9 cellular contexts compared by ENCODE assay signal in genomic region chr1:54542962-54543539, GRCh38. TPM values are rescaled to one million over a fixed set of nuclear protein-coding genes. Genes with fewer than 3 reads are reported as not detected.
DNase-seq lines count a peak whose midpoint lies in the region; ATAC-seq and TF ChIP-seq lines count a peak whose summit lies in the region.
"Had no signal": no experiment of that assay in that cellular context is flagged by ENCODE, and none has a peak within 500 bp of the region (broad histone marks: within the 10 kb centered on the region; RNA-seq: fewer than 3 reads in every experiment).

No MANE protein-coding gene starts in this region.

- ATAC-seq in HG02973 (IDR thresholded peaks at IDR 0.05; ENCODE audit: unreplicated experiment) (no peak), HG02588 (IDR thresholded peaks at IDR 0.05; ENCODE audit: unreplicated experiment) (no peak)

- no peak overlapping the region for H3K27ac Mint-ChIP-seq in activated naive CD4-positive, alpha-beta T cell treated with anti-CD3 and anti-CD28 coated beads, Interleukin-2, amount 10 ng/mL, durations not matched to agents 7 days and 5 days
- no peak overlapping the region for H3K27ac Mint-ChIP-seq in activated naive CD8-positive, alpha-beta T cell treated with anti-CD3 and anti-CD28 coated beads for 36 hours
- peak overlapping the region; percentile 73 for H3K27ac Mint-ChIP-seq in type B pancreatic cell

- no peak for DNase-seq in activated naive CD4-positive, alpha-beta T cell treated with anti-CD3 and anti-CD28 coated beads, Interleukin-2, amount 10 ng/mL, durations not matched to agents 7 days and 5 days
- DNase-seq in activated naive CD4-positive, alpha-beta T cell treated with anti-CD3 and anti-CD28 coated beads, Interleukin-2, amount 50 U/mL, for 16 hours, result no peak
- DNase-seq in activated naive CD8-positive, alpha-beta T cell treated with anti-CD3 and anti-CD28 coated beads for 36 hours, result no peak
- DNase-seq in iris pigment epithelial cell (ENCODE audit: low read depth), result peak; percentile 31
- no peak for DNase-seq in type B pancreatic cell (ENCODE audit: extremely low spot score, unreplicated experiment)
- no peak for DNase-seq in posterior cingulate gyrus
- DNase-seq: gastrocnemius medialis had no signal

- no peaks in the 10 kb centered on the region for H3K9me3 Mint-ChIP-seq in activated naive CD4-positive, alpha-beta T cell treated with anti-CD3 and anti-CD28 coated beads, Interleukin-2, amount 10 ng/mL, durations not matched to agents 7 days and 5 days
- no peaks in the 10 kb centered on the region for H3K9me3 Mint-ChIP-seq in activated naive CD8-positive, alpha-beta T cell treated with anti-CD3 and anti-CD28 coated beads for 36 hours
- H3K9me3 Mint-ChIP-seq in type B pancreatic cell, result no peaks in the 10 kb centered on the region

- CTCF ChIA-PET in activated naive CD4-positive, alpha-beta T cell treated with anti-CD3 and anti-CD28 coated beads, Interleukin-2, amount 10 ng/mL, durations not matched to agents 7 days and 5 days (lab: Charles Lee), result no interaction called here

- TF ChIP-seq CTCF in type B pancreatic cell (conservative IDR thresholded peaks at IDR 0.05), result no peak

- H3K4me3 Mint-ChIP-seq in activated naive CD4-positive, alpha-beta T cell treated with anti-CD3 and anti-CD28 coated beads, Interleukin-2, amount 10 ng/mL, durations not matched to agents 7 days and 5 days, result peak overlapping the region; percentile 68
- peak overlapping the region; percentile 80 for H3K4me3 Mint-ChIP-seq in activated naive CD8-positive, alpha-beta T cell treated with anti-CD3 and anti-CD28 coated beads for 36 hours
- H3K4me3 Mint-ChIP-seq in type B pancreatic cell, result peak overlapping the region; percentile 86

- H3K4me1 Mint-ChIP-seq in activated naive CD4-positive, alpha-beta T cell treated with anti-CD3 and anti-CD28 coated beads, Interleukin-2, amount 10 ng/mL, durations not matched to agents 7 days and 5 days, result peaks cover 15% of the 10 kb centered on the region
- H3K4me1 Mint-ChIP-seq in activated naive CD8-positive, alpha-beta T cell treated with anti-CD3 and anti-CD28 coated beads for 36 hours, result peaks cover 16% of the 10 kb centered on the region
- H3K4me1 Mint-ChIP-seq in type B pancreatic cell (ENCODE audit: unreplicated experiment), result peaks cover 19% of the 10 kb centered on the region

- H3K36me3 Mint-ChIP-seq in activated naive CD4-positive, alpha-beta T cell treated with anti-CD3 and anti-CD28 coated beads, Interleukin-2, amount 10 ng/mL, durations not matched to agents 7 days and 5 days, result no peaks in the 10 kb centered on the region
- H3K36me3 Mint-ChIP-seq in activated naive CD8-positive, alpha-beta T cell treated with anti-CD3 and anti-CD28 coated beads for 36 hours, result no peaks in the 10 kb centered on the region
- no peaks in the 10 kb centered on the region for H3K36me3 Mint-ChIP-seq in type B pancreatic cell

- intact Hi-C loops in posterior cingulate gyrus (cut with DNase I), result no loop called here

- peaks cover 55% of the 10 kb centered on the region for H3K27me3 Mint-ChIP-seq in activated naive CD4-positive, alpha-beta T cell treated with anti-CD3 and anti-CD28 coated beads, Interleukin-2, amount 10 ng/mL, durations not matched to agents 7 days and 5 days
- H3K27me3 Mint-ChIP-seq in activated naive CD8-positive, alpha-beta T cell treated with anti-CD3 and anti-CD28 coated beads for 36 hours, result no peaks in the 10 kb centered on the region
- peaks cover 13% of the 10 kb centered on the region for H3K27me3 Mint-ChIP-seq in type B pancreatic cell

RNA-seq across cellular contexts. Expression of gene ACOT11, which starts 5.0 kb away (rescaled TPM):
- 1 to 10 TPM; 1.0 to 1.3 TPM for total RNA-seq in activated naive CD8-positive, alpha-beta T cell treated with anti-CD3 and anti-CD28 coated beads for 36 hours
- 5.2 and 11.6 TPM in 2 replicates for total RNA-seq in type B pancreatic cell (ENCODE audit: low replicate concordance)
